Comparison of ENCODE assay signal across 16 cellular contexts in the genomic region with DNA sequence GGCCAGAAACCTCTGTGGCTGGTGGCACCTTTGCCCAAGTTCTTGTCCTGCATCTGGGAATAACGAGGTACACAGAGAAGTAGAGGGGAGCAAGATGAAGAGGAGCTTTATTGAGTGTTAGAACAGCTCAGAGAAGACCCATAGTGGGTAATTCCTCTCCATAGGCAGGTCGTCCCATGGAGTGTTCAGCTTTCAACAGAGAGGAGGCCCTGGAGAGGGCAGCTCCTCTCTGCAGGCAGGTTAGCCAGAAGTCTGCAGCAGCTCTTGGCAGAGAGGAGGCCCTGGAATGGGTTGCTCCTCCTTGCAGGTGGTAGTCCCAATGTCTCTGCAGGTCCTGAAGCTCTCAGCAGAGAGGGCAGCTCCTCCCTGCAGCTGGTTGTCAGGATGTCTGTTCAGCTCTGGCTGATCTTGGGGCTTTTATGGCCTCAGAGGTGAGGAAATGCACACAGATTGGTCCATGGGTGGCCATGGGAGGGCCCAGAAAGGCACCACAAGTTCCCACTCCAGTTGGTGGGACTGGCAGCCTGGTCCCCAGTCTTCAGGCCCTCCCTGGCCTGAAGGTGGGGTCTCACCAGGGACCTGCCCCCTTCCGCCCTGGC.
DNase-seq lines count a peak whose midpoint lies in the region; ATAC-seq and TF ChIP-seq lines count a peak whose summit lies in the region.
"Had no signal": no experiment of that assay in that cellular context is flagged by ENCODE, and none has a peak within 500 bp of the region (broad histone marks: within the 10 kb centered on the region; RNA-seq: fewer than 3 reads in every experiment).

No MANE protein-coding gene starts in this region.

- peaks cover 0 to 11% of the 10 kb centered on the region in 2 donors for H3K4me1 ChIP-seq in naive thymus-derived CD4-positive, alpha-beta T cell (ENCODE audit: control insufficient read depth in 2 of 2, insufficient read depth in 2 of 2, low read length in 2 of 2)

- H3K27ac Mint-ChIP-seq in naive thymus-derived CD4-positive, alpha-beta T cell, result peak overlapping the region in 8 of 9 donors; percentile 65 to 92 (median 84)
- no peak overlapping the region for H3K27ac Mint-ChIP-seq in glutamatergic neuron (ENCODE audit: unreplicated experiment)

- peak; percentile 79 for ATAC-seq in GM18508 (IDR thresholded peaks at IDR 0.05; ENCODE audit: insufficient read depth, unreplicated experiment)
- ATAC-seq in GM19438 (IDR thresholded peaks at IDR 0.05; ENCODE audit: low read depth, unreplicated experiment), result peak; percentile 55
- peak; percentile 76 for ATAC-seq in HG03354 (IDR thresholded peaks at IDR 0.05; ENCODE audit: poor library complexity, severe bottlenecking, unreplicated experiment)
- ATAC-seq in naive thymus-derived CD4-positive, alpha-beta T cell, result peak; percentile 38
- no peak for ATAC-seq in left lobe of liver
- ATAC-seq in left colon, result no peak

- peak overlapping the region; percentile 6 to 85 (median 68) for H3K4me3 Mint-ChIP-seq in naive thymus-derived CD4-positive, alpha-beta T cell
- H3K4me3 Mint-ChIP-seq in glutamatergic neuron (ENCODE audit: unreplicated experiment), result no peak overlapping the region

- in situ Hi-C loops in GM13977 (cut with MboI; ENCODE audit: low pct_unique_long_range_greater_than_20kb, low sequenced_read_pairs, unreplicated experiment), result no loop called here

- peaks cover 0 to 9% (median 0%) of the 10 kb centered on the region in 5 donors for H3K27me3 Mint-ChIP-seq in naive thymus-derived CD4-positive, alpha-beta T cell
- peaks cover 5% of the 10 kb centered on the region for H3K27me3 Mint-ChIP-seq in glutamatergic neuron (ENCODE audit: unreplicated experiment)

- CTCF ChIA-PET in naive thymus-derived CD4-positive, alpha-beta T cell (lab: Charles Lee), result interaction anchor here (0.7 to 1.6 kb wide), 4 partner anchors 10 to 104 kb away, joined by 3 read pairs; no protein-coding TSS in a partner anchor

- TF ChIP-seq CTCF in glutamatergic neuron (IDR thresholded peaks at IDR 0.05; ENCODE audit: partially characterized antibody, unreplicated experiment) (no peak), GM13977 (IDR thresholded peaks at IDR 0.05; ENCODE audit: extremely low read depth, insufficient read depth, missing control alignments) (no peak)

- intact Hi-C loops in naive thymus-derived CD4-positive, alpha-beta T cell (cut with micrococcal nuclease), result loop anchor here (1.0 to 2.0 kb wide), 3 partner anchors 9 to 17 kb away; no protein-coding TSS in a partner anchor
- intact Hi-C loops in left colon (cut with DNase I, micrococcal nuclease), result no loop called here

- H3K36me3 ChIP-seq in naive thymus-derived CD4-positive, alpha-beta T cell (ENCODE audit: control insufficient read depth in 2 of 3, insufficient read depth in 3 of 3, low read length in 3 of 3), result no peaks in the 10 kb centered on the region

- no peak overlapping the region for H3K27ac ChIP-seq in naive thymus-derived CD4-positive, alpha-beta T cell (ENCODE audit: low read depth, low read length)
- H3K27ac ChIP-seq: C4-2B, dorsolateral prefrontal cortex had no signal

- H3K4me1 Mint-ChIP-seq in naive thymus-derived CD4-positive, alpha-beta T cell, result peaks cover 14 to 45% (median 33%) of the 10 kb centered on the region in 7 donors
- H3K4me1 Mint-ChIP-seq in glutamatergic neuron (ENCODE audit: low read depth, unreplicated experiment), result no peaks in the 10 kb centered on the region

- no peak overlapping the region for H3K4me3 ChIP-seq in naive thymus-derived CD4-positive, alpha-beta T cell (ENCODE audit: low read length)
- H3K4me3 ChIP-seq: dorsolateral prefrontal cortex had no signal

- H3K9me3 Mint-ChIP-seq in naive thymus-derived CD4-positive, alpha-beta T cell, result peaks cover 0 to 14% (median 0%) of the 10 kb centered on the region in 11 donors
- peaks cover 7% of the 10 kb centered on the region for H3K9me3 Mint-ChIP-seq in glutamatergic neuron (ENCODE audit: unreplicated experiment)

- POLR2A ChIA-PET in naive thymus-derived CD4-positive, alpha-beta T cell (lab: Charles Lee), result interaction anchor here (0.7 to 4.4 kb wide), 9 partner anchors 10 to 45 kb away, joined by 3 to 49 read pairs (median 5); no protein-coding TSS in a partner anchor

- H3K36me3 Mint-ChIP-seq in naive thymus-derived CD4-positive, alpha-beta T cell, result peaks cover 0 to 6% (median 1%) of the 10 kb centered on the region in 5 donors
- H3K36me3 Mint-ChIP-seq in glutamatergic neuron (ENCODE audit: unreplicated experiment), result peaks cover 12% of the 10 kb centered on the region

- no peaks in the 10 kb centered on the region for H3K27me3 ChIP-seq in naive thymus-derived CD4-positive, alpha-beta T cell (ENCODE audit: control insufficient read depth in 2 of 2, insufficient read depth in 2 of 2, low read length in 2 of 2)
- H3K27me3 ChIP-seq: dorsolateral prefrontal cortex had no signal

- H3K9me3 ChIP-seq in naive thymus-derived CD4-positive, alpha-beta T cell (ENCODE audit: control insufficient read depth in 2 of 3, low read length in 3 of 3), result no peaks in the 10 kb centered on the region

- peak in 4 of 9 donors; percentile 28 to 48 (median 42) for DNase-seq in naive thymus-derived CD4-positive, alpha-beta T cell
- no peak for DNase-seq in left lobe of liver (ENCODE audit: low spot score)
- DNase-seq in left colon, result no peak
- DNase-seq in glutamatergic neuron, result no peak
- DNase-seq in GM13977 (ENCODE audit: low spot score), result no peak
- DNase-seq: activated CD4-positive, CD25-positive, alpha-beta regulatory T cell; activated T-cell treated with anti-CD3 and anti-CD28 coated beads, Interleukin-2, amount 50 U/mL, for 48 hours; dorsolateral prefrontal cortex; mammary epithelial cell; NCI-H1105; NCI-H446 treated with DMSO at 0.1 percent for 48 hours; SW 1271 had no signal

Comparison
In these comparisons a context has a peak if more than half of its experiments do, and no peak if none do; other contexts are left out.
1. ATAC-seq: peak in GM18508 (single experiment), GM19438 (single experiment), HG03354 (single experiment) and naive thymus-derived CD4-positive, alpha-beta T cell (single experiment); none in left lobe of liver (single experiment) and left colon (single experiment).
2. intact Hi-C loops: an anchor here in naive thymus-derived CD4-positive, alpha-beta T cell (1.0 to 2.0 kb wide); none called in left colon.